ENCODE assay signal across 8 cellular contexts in the genomic region with DNA sequence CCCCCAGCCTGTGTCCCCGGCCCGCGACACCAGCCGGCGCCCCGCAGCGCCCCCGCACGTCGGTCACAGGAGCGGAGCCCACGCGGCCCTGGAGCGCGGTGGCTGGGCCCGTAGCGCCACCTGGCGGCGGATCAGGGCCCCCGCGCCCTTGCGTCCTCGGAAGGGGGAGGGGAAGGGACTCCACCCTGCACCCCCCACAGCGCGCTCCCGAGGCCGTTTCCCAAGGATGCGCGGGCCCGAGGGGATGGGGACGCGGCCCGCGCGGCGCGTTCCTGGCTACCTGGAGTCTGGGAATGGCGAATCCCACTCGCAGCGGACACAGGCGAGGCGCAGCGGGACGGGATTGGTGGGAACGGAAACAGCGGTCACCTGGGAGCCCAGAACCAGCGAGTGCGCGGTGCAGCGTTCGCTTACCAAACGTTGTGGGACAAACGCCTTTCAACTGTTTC. TPM values are rescaled to one million over a fixed set of nuclear protein-coding genes. Genes with fewer than 3 reads are reported as not detected.
DNase-seq lines count a peak whose midpoint lies in the region; TF ChIP-seq lines count a peak whose summit lies in the region.

No MANE protein-coding gene starts in this region.

- no peak overlapping the region for H3K27ac ChIP-seq in VCaP
- H3K27ac ChIP-seq in mammary epithelial cell (ENCODE audit: insufficient read depth, low read depth, low read length): no peak overlapping the region

- no peaks in the 10 kb centered on the region for H3K27me3 ChIP-seq in mammary epithelial cell (ENCODE audit: insufficient read depth, low read length)

- no peaks in the 10 kb centered on the region for H3K36me3 ChIP-seq in mammary epithelial cell (ENCODE audit: insufficient read depth, low read length)

- peak overlapping the region; percentile 100 for H3K4me2 ChIP-seq in mammary epithelial cell (ENCODE audit: insufficient read depth, low read depth, low read length)

- H3K4me3 ChIP-seq in HFF-Myc (replicated peaks; ENCODE audit: low read depth, low read length): peak overlapping the region; percentile 40
- peak overlapping the region; percentile 48 to 85 (median 74) for H3K4me3 ChIP-seq in mammary epithelial cell (replicated peaks in 1 of 3; ENCODE audit: insufficient read depth in 1 of 3, low read depth in 2 of 3, low read length in 3 of 3)

- dilution Hi-C loops in mammary epithelial cell (cut with HindIII; ENCODE audit: low sequenced_read_pairs): no loop called here

- WGBS in mammary epithelial cell (ENCODE audit: low coverage, missing lambda C conversion rate): no CpG with 5 or more reads among the region's 53 CpGs

- H3K79me2 ChIP-seq in mammary epithelial cell (ENCODE audit: insufficient read depth, low read length): no peaks in the 10 kb centered on the region

- H3K4me1 ChIP-seq in mammary epithelial cell (ENCODE audit: insufficient read depth, low read length): peaks cover 12% of the 10 kb centered on the region

- no TSS peak for BruUV-seq in mammary epithelial cell (replicated peaks; lab: Mats Ljungman, UMichigan)

- no peaks in the 10 kb centered on the region for H3K9me3 ChIP-seq in mammary epithelial cell (replicated peaks; ENCODE audit: insufficient read depth, low read length)

- DNase-seq in HFF-Myc (ENCODE audit: extremely low read depth, low read depth): peak; percentile 26
- DNase-seq in MV-4-11 (lab: John Stamatoyannopoulos, UW): peak; percentile 57
- DNase-seq in mammary epithelial cell: peak; percentile 65
- DNase-seq in iris pigment epithelial cell (ENCODE audit: low read depth): peak; percentile 51
- peak; percentile 56 to 70 for DNase-seq in stimulated activated CD4-positive, alpha-beta T cell treated with anti-CD3 and anti-CD28 coated beads, Interleukin-15, amount 100 ng/mL, for 1 hour (ENCODE audit: low read depth in 1 of 2, low spot score in 1 of 2)
- no peak for DNase-seq in dedifferentiated amniotic fluid mesenchymal stem cell (ENCODE audit: extremely low spot score)

- TF ChIP-seq CTCF in GM12873 (IDR thresholded peaks at IDR 0.05; ENCODE audit: insufficient read depth, low read depth, low read length, missing control alignments): peak; percentile 85
- peak; percentile 87 for TF ChIP-seq CTCF in HFF-Myc (IDR thresholded peaks at IDR 0.05; ENCODE audit: low read depth, low read length, missing control alignments)
- peak; percentile 87 for TF ChIP-seq CTCF in VCaP (conservative IDR thresholded peaks at IDR 0.05)
- TF ChIP-seq CTCF in mammary epithelial cell (conservative IDR thresholded peaks at IDR 0.05 in 1 of 2, IDR thresholded peaks at IDR 0.05 in 1 of 2; ENCODE audit: extremely low read depth in 1 of 2, insufficient read depth in 1 of 2, low read depth in 1 of 2, low read length in 2 of 2): peak; percentile 66 to 88

- no peaks in the 10 kb centered on the region for H4K20me1 ChIP-seq in mammary epithelial cell (ENCODE audit: insufficient read depth, low read length)

- in situ Hi-C loops in mammary epithelial cell (cut with MboI; ENCODE audit: low sequenced_read_pairs in 2 of 2): loop anchor here in 1 of 2 donors (10.0 kb wide), 1 partner anchor 65 kb away; no protein-coding TSS in a partner anchor

- H2AFZ ChIP-seq in mammary epithelial cell (ENCODE audit: low read depth, low read length): peak overlapping the region; percentile 96

- intact Hi-C loops in mammary epithelial cell (cut with micrococcal nuclease): loop anchor here (1.0 to 5.0 kb wide), 6 partner anchors 25 to 243 kb away; a partner anchor contains a TSS

- no peak overlapping the region for H3K9ac ChIP-seq in mammary epithelial cell (ENCODE audit: insufficient read depth, low read length)

- CTCF ChIA-PET in mammary epithelial cell (lab: Charles Lee; ENCODE audit: low non-redundant PET): no interaction called here

RNA-seq across cellular contexts. Expression of a gene that starts 23.8 kb away (rescaled TPM):
- total RNA-seq in mammary epithelial cell: 10 to 100 TPM in 1 of 2 donors, 1 to 10 TPM in 1; 1.3 to 88.5 TPM
- polyA plus RNA-seq in mammary epithelial cell: 20.8 TPM
- polyA minus RNA-seq in mammary epithelial cell: 70.7 TPM
